ENCODE assay signal across 8 cellular contexts in the genomic region with DNA sequence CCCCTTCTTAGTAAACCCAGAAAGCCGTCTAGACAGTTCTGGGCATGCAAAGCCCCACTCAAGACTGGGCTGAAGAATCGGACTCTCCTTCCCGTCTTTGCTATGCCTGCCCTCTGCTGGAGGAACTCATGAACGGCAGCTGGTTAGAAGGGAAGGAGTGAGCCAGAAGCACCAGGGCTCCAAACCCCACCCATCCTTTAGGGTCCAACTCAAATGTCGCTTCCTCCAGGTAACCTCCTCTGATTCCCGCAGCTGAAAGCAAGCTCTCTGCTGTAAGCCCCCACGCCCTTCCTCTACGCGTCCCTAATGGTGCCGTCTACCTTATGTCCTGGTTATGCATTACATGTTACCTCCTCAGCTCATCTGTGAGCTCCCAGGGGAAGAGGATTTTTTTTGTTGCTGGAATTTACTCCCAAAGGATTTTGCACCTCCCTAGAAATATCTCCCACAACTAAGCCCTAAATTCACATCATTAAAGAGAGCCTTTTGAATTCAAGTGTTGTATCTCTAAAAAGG. TPM values are rescaled to one million over a fixed set of nuclear protein-coding genes. Genes with fewer than 3 reads are reported as not detected.
A peak's percentile ranks its signal among the peaks of the same experiment; 100 is the strongest.
DNase-seq lines count a peak whose midpoint lies in the region; ATAC-seq and TF ChIP-seq lines count a peak whose summit lies in the region.

No MANE protein-coding gene starts in this region.

- no peak overlapping the region for H3K4me3 Mint-ChIP-seq in nephron

- H3K27me3 Mint-ChIP-seq in nephron (ENCODE audit: low read depth), result peaks cover 37% of the 10 kb centered on the region

- H3K4me1 Mint-ChIP-seq in nephron, result peaks cover 4% of the 10 kb centered on the region

- H3K79me2 ChIP-seq in fibroblast of lung (ENCODE audit: control insufficient read depth, insufficient read depth, low read length), result no peaks in the 10 kb centered on the region

- no peak overlapping the region for H3K27ac Mint-ChIP-seq in nephron

- peaks cover 2% of the 10 kb centered on the region for H3K27me3 ChIP-seq in A673 (replicated peaks; ENCODE audit: insufficient read depth, low read depth, low read length, poor library complexity)
- no peaks in the 10 kb centered on the region for H3K27me3 ChIP-seq in fibroblast of lung (ENCODE audit: control insufficient read depth, insufficient read depth, low read length)

- H3K4me1 ChIP-seq in A673 (ENCODE audit: insufficient read depth, low read length, poor library complexity, severe bottlenecking), result no peaks in the 10 kb centered on the region
- H3K4me1 ChIP-seq in fibroblast of lung (ENCODE audit: control insufficient read depth, extremely low read depth, insufficient read depth, low read length), result peaks cover 5% of the 10 kb centered on the region

- TF ChIP-seq CTCF in A673 (conservative IDR thresholded peaks at IDR 0.05; ENCODE audit: low read depth, low read length) (peak; percentile 86), fibroblast of lung (conservative IDR thresholded peaks at IDR 0.05 in 1 of 2, IDR thresholded peaks at IDR 0.05 in 1 of 2; ENCODE audit: low read depth in 1 of 2, low read length in 2 of 2) (peak; percentile 89 to 97), nephron (IDR thresholded peaks at IDR 0.05; ENCODE audit: unreplicated experiment in 3 of 3) (peak; percentile 82 to 86 (median 84))

- intact Hi-C loops in A673 (cut with micrococcal nuclease; ENCODE audit: unreplicated experiment), result loop anchor here (1.0 to 10.0 kb wide), 4 partner anchors 111 to 343 kb away; no protein-coding TSS in a partner anchor

- no peaks in the 10 kb centered on the region for H4K20me1 ChIP-seq in fibroblast of lung (ENCODE audit: control insufficient read depth, extremely low read depth, insufficient read depth, low read length)

- POLR2A ChIA-PET in A673 (lab: Charles Lee; ENCODE audit: low non-redundant PET), result no interaction called here

- H3K27ac ChIP-seq in A673 (ENCODE audit: low read depth, low read length, poor library complexity, severe bottlenecking) (no peak overlapping the region), fibroblast of lung (ENCODE audit: insufficient read depth, low read length) (no peak overlapping the region)

- no peaks in the 10 kb centered on the region for H3K36me3 Mint-ChIP-seq in nephron (ENCODE audit: low read depth)

- DNase-seq in A673 (ENCODE audit: low spot score), result peak; percentile 82
- peak; percentile 8 for DNase-seq in KG1 (lab: John Stamatoyannopoulos, UW)
- peak; percentile 7 for DNase-seq in OCI-M2 (lab: John Stamatoyannopoulos, UW; ENCODE audit: unreplicated experiment)
- peak; percentile 63 for DNase-seq in activated T-cell treated with anti-CD3 and anti-CD28 coated beads for 48 hours (ENCODE audit: low read depth)
- DNase-seq in fibroblast of lung (ENCODE audit: low read depth in 2 of 2), result peak; percentile 64 to 76
- peak; percentile 38 to 73 (median 60) for DNase-seq in stimulated activated naive CD4-positive, alpha-beta T cell (lab: John Stamatoyannopoulos, UW)

- BruUV-seq in A673 (replicated peaks; lab: Mats Ljungman, UMichigan), result no TSS peak

- H3K36me3 ChIP-seq in A673 (ENCODE audit: insufficient read depth, low read length, poor library complexity, severe bottlenecking), result no peaks in the 10 kb centered on the region
- H3K36me3 ChIP-seq in fibroblast of lung (ENCODE audit: control insufficient read depth, insufficient read depth, low read length), result no peaks in the 10 kb centered on the region

- no peaks in the 10 kb centered on the region for H3K9me3 Mint-ChIP-seq in nephron

- H3K4me3 ChIP-seq in A673 (ENCODE audit: low read depth, low read length, poor library complexity, severe bottlenecking), result no peak overlapping the region
- no peak overlapping the region for H3K4me3 ChIP-seq in fibroblast of lung (replicated peaks in 1 of 4; ENCODE audit: control extremely low read depth in 1 of 4, insufficient read depth in 1 of 4, low read depth in 3 of 4, low read length in 4 of 4)

- peak; percentile 78 for ATAC-seq in GM18868 (IDR thresholded peaks at IDR 0.05; ENCODE audit: unreplicated experiment)

- H3K9me3 ChIP-seq in A673 (ENCODE audit: low read depth, low read length, poor library complexity, severe bottlenecking), result no peaks in the 10 kb centered on the region
- H3K9me3 ChIP-seq in fibroblast of lung (ENCODE audit: control insufficient read depth, insufficient read depth, low read depth, low read length), result no peaks in the 10 kb centered on the region

- H2AFZ ChIP-seq in fibroblast of lung (ENCODE audit: low read length), result peak overlapping the region; percentile 44

- H3K9ac ChIP-seq in fibroblast of lung (ENCODE audit: insufficient read depth, low read length), result no peak overlapping the region

- H3K4me2 ChIP-seq in fibroblast of lung (ENCODE audit: extremely low read depth, insufficient read depth, low read length), result peak overlapping the region; percentile 36

- CTCF ChIA-PET in A673 (lab: Charles Lee), result interaction anchor here (0.6 to 1.6 kb wide), 6 partner anchors 19 to 1516 kb away, joined by 3 to 10 read pairs (median 6); no protein-coding TSS in a partner anchor

RNA-seq across cellular contexts. Expression of a gene that starts 59.0 kb away (rescaled TPM):
- total RNA-seq in A673 (2021) (5.4 and 5.5 TPM in 2 replicates), fibroblast of lung (12.8 and 27.2 TPM in 2 replicates)
- 8.5 and 12.8 TPM in 2 replicates for polyA plus RNA-seq in fibroblast of lung
- polyA plus RNA-seq in fibroblast of lung (2012), result 4.5 and 8.6 TPM in 2 replicates
- polyA minus RNA-seq in fibroblast of lung (ENCODE audit: low replicate concordance), result 17.2 and 19.7 TPM in 2 replicates

Comparison
In these comparisons a context has a peak if more than half of its experiments do, and no peak if none do; other contexts are left out.
1. DNase-seq: peak in every context shown above with its lines; median percentile 82 in A673; 70 in fibroblast of lung; 63 in activated T-cell treated with anti-CD3 and anti-CD28 coated beads for 48 hours; 60 in stimulated activated naive CD4-positive, alpha-beta T cell; 8 in KG1; 7 in OCI-M2.